ENCODE assay signal across 9 cellular contexts in the genomic region with DNA sequence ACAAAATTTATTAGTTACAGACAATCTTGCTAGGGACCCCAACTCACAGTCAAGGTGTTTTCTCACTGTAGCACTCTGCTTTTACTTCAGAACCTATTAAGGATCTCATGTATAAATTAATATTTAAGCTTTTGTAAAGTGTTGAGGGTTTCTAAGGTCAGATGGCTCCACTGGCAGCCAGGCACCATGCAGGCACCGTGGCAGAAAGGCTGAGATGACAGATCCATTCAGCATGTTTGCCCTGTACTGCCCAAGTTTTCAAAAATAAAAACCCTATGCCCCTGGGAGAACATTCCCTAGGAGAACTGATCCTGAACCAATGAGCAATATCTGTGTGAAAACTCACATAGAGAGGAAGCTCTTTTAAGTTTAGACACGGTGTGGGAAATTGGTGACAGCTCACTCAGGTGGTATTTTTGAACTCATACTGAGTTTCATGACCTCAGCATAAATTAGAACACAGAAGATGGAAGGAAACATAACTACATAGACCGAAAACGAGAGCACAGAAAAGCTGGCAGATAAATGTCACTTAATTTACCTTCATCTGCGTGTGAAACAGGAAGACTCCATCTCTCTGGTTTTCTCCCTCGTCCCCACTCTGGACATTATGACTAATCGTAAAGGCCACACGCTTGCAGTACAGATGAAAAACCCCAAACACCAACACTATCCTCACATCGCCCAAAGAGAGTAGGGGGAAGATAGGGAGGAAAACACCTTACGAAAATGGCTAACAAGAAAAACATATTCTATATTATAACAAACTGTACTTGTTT.
A peak's percentile ranks its signal among the peaks of the same experiment; 100 is the strongest.
DNase-seq lines count a peak whose midpoint lies in the region; ATAC-seq and TF ChIP-seq lines count a peak whose summit lies in the region.
"Had no signal": no experiment of that assay in that cellular context is flagged by ENCODE, and none has a peak within 500 bp of the region (broad histone marks: within the 10 kb centered on the region; RNA-seq: fewer than 3 reads in every experiment).

No MANE protein-coding gene starts in this region.

- intact Hi-C loops in sigmoid colon (cut with DNase I) = no loop called here

- TF ChIP-seq CTCF in sigmoid colon (IDR thresholded peaks at IDR 0.05) = no peak

- ATAC-seq in GM18858 (IDR thresholded peaks at IDR 0.05; ENCODE audit: unreplicated experiment) (peak; percentile 70), GM21786 (IDR thresholded peaks at IDR 0.05; ENCODE audit: unreplicated experiment) (peak; percentile 71)
- ATAC-seq: foreskin keratinocyte had no signal

- DNase-seq in kidney tubule cell (ENCODE audit: low spot score) (peak; percentile 99), NCI-H1436 (lab: John Stamatoyannopoulos, UW) (no peak), NCI-H2196 treated with DMSO at 0.1 percent for 48 hours (lab: John Stamatoyannopoulos, UW; ENCODE audit: unreplicated experiment) (no peak), KG1 (lab: John Stamatoyannopoulos, UW) (no peak), sigmoid colon (no peak)

- 64 to 80% methylated on average over 10 of the region's 10 CpGs for WGBS in sigmoid colon, 2 donors

- no peak overlapping the region for H3K4me3 ChIP-seq in sigmoid colon

- no peaks in the 10 kb centered on the region for H3K27me3 ChIP-seq in sigmoid colon
- H3K27me3 ChIP-seq: foreskin keratinocyte had no signal

- H3K9me3 ChIP-seq in KOPT-K1 (ENCODE audit: insufficient read depth, low read length, poor library complexity, severe bottlenecking) (no peaks in the 10 kb centered on the region), sigmoid colon (no peaks in the 10 kb centered on the region)

- no peak for TF ChIP-seq EP300 in sigmoid colon (IDR thresholded peaks at IDR 0.05)

- H3K27ac ChIP-seq in KOPT-K1 (ENCODE audit: low read depth, low read length, poor library complexity, severe bottlenecking) (peak overlapping the region; percentile 15), sigmoid colon (no peak overlapping the region)
- H3K27ac ChIP-seq: foreskin keratinocyte had no signal

- no peaks in the 10 kb centered on the region for H3K36me3 ChIP-seq in KOPT-K1 (ENCODE audit: insufficient read depth, low read length)
- no peaks in the 10 kb centered on the region for H3K36me3 ChIP-seq in sigmoid colon

- no peak for TF ChIP-seq POLR2A in sigmoid colon (IDR thresholded peaks at IDR 0.05)

- no peaks in the 10 kb centered on the region for H3K4me1 ChIP-seq in sigmoid colon
- H3K4me1 ChIP-seq: foreskin keratinocyte had no signal
